8 cellular contexts compared by ENCODE assay signal in the genomic region with DNA sequence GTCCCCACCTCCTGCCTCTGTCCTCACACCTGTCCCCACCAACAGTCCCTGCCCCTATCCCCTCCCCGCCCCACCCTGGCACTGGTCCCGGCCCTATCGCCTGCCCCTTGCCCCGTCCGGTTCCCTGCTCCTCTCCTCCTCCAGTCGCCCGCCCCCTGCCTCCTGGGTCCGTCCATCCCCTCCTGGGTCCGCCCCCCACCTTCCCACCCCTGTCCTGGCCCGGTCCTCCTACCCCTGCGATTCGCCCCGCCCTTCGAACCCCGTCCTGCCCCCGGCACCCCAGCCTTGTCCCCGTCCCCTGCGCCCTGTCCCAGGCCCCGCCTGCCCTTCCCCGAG. TPM values are rescaled to one million over a fixed set of nuclear protein-coding genes. Genes with fewer than 3 reads are reported as not detected.
DNase-seq lines count a peak whose midpoint lies in the region; ATAC-seq and TF ChIP-seq lines count a peak whose summit lies in the region.

No MANE protein-coding gene starts in this region.

- peaks cover 24% of the 10 kb centered on the region for H3K36me3 Mint-ChIP-seq in CD8-positive, alpha-beta T cell

- no peaks in the 10 kb centered on the region for H3K27me3 ChIP-seq in CD8-positive, alpha-beta T cell (ENCODE audit: insufficient read depth, low read length)
- H3K27me3 ChIP-seq in OCI-LY1 (ENCODE audit: insufficient read depth, low read length) (no peaks in the 10 kb centered on the region), esophagus (ENCODE audit: control insufficient read depth in 1 of 2, insufficient read depth in 2 of 2, low read length in 2 of 2) (no peaks in the 10 kb centered on the region), neuron (ENCODE audit: insufficient read depth, low read length) (no peaks in the 10 kb centered on the region)

- peak overlapping the region; percentile 66 for H3K27ac Mint-ChIP-seq in CD8-positive, alpha-beta T cell

- H3F3A ChIP-seq in OCI-LY1 (ENCODE audit: insufficient read depth, low read length): no peaks in the 10 kb centered on the region

- no peak overlapping the region for H2AFZ ChIP-seq in OCI-LY1 (ENCODE audit: low read length)
- no peak overlapping the region for H2AFZ ChIP-seq in neuron (ENCODE audit: low read depth, low read length)

- H3K4me1 ChIP-seq in CD8-positive, alpha-beta T cell (ENCODE audit: insufficient read depth, low read length): peaks cover 16% of the 10 kb centered on the region
- H3K4me1 ChIP-seq in OCI-LY1 (ENCODE audit: insufficient read depth, low read length, severe bottlenecking) (peaks cover 15% of the 10 kb centered on the region), esophagus (ENCODE audit: control insufficient read depth in 2 of 2, insufficient read depth in 2 of 2, low read length in 1 of 2) (peaks cover 0 to 8% of the 10 kb centered on the region in 2 donors), neuron (ENCODE audit: insufficient read depth, low read length) (peaks cover 5% of the 10 kb centered on the region)

- H3K79me2 ChIP-seq in OCI-LY1 (ENCODE audit: insufficient read depth, low read length): no peaks in the 10 kb centered on the region

- H3K4me1 Mint-ChIP-seq in CD8-positive, alpha-beta T cell (ENCODE audit: low read depth): peaks cover 23% of the 10 kb centered on the region

- H3K9ac ChIP-seq in OCI-LY1 (ENCODE audit: low read length): peak overlapping the region; percentile 92

- no peaks in the 10 kb centered on the region for H3K9me2 ChIP-seq in OCI-LY1 (ENCODE audit: low read depth, low read length)

- POLR2A ChIA-PET in CD8-positive, alpha-beta T cell (lab: Charles Lee): interaction anchor here (0.7 to 2.6 kb wide), 7 partner anchors 9 to 59 kb away, joined by 3 to 9 read pairs (median 3); partner anchors contain the start of gene TRAF2

- H3K9me3 ChIP-seq in CD8-positive, alpha-beta T cell (ENCODE audit: low read length): no peaks in the 10 kb centered on the region
- H3K9me3 ChIP-seq in OCI-LY1 (ENCODE audit: low read length) (peaks cover 8% of the 10 kb centered on the region; the same call in 1 of the 2 replicates), esophagus (ENCODE audit: control insufficient read depth in 2 of 2, insufficient read depth in 1 of 2, low read depth in 1 of 2, low read length in 1 of 2) (no peaks in the 10 kb centered on the region), neuron (ENCODE audit: low read length) (peaks cover 10% of the 10 kb centered on the region)

- H3K4me3 Mint-ChIP-seq in CD8-positive, alpha-beta T cell: peak overlapping the region; percentile 87

- peak overlapping the region; percentile 71 for H3K4me2 ChIP-seq in OCI-LY1 (ENCODE audit: low read length)

- intact Hi-C loops in CD8-positive, alpha-beta T cell (cut with DNase I, micrococcal nuclease): loop anchor here (1.0 kb wide), 4 partner anchors 16 to 79 kb away; partner anchors contain the start of genes PHPT1 (in 2 of the 2), TRAF2 (in 2 of the 2) and FBXW5 (in 1 of the 2)

- H4K20me1 ChIP-seq in OCI-LY1 (ENCODE audit: insufficient read depth, low read length): no peaks in the 10 kb centered on the region

- peak overlapping the region; percentile 80 for H3K27ac ChIP-seq in CD8-positive, alpha-beta T cell (ENCODE audit: low read depth, low read length)
- H3K27ac ChIP-seq in OCI-LY1 (ENCODE audit: low read depth, low read length, poor library complexity, severe bottlenecking) (no peak overlapping the region), esophagus (ENCODE audit: low read depth in 2 of 2, low read length in 1 of 2) (peak overlapping the region; percentile 68 to 92)

- TF ChIP-seq CTCF in CD8-positive, alpha-beta T cell (IDR thresholded peaks at IDR 0.05): no peak
- TF ChIP-seq CTCF in OCI-LY1 (IDR thresholded peaks at IDR 0.05; ENCODE audit: low read length): no peak

- ATAC-seq in CD8-positive, alpha-beta T cell: peak; percentile 16
- ATAC-seq in HG02798 (IDR thresholded peaks at IDR 0.05; ENCODE audit: poor library complexity, unreplicated experiment) (no peak), GM19467 (IDR thresholded peaks at IDR 0.05; ENCODE audit: unreplicated experiment) (no peak), HG02870 (IDR thresholded peaks at IDR 0.05; ENCODE audit: unreplicated experiment) (no peak)

- H3K4me3 ChIP-seq in CD8-positive, alpha-beta T cell (ENCODE audit: low read depth, low read length): peak overlapping the region; percentile 78
- H3K4me3 ChIP-seq in OCI-LY1 (ENCODE audit: low read depth, low read length, poor library complexity, severe bottlenecking): peak overlapping the region; percentile 86
- peak overlapping the region; percentile 74 to 98 for H3K4me3 ChIP-seq in esophagus (ENCODE audit: low read depth in 1 of 2, low read length in 2 of 2)
- peak overlapping the region; percentile 90 for H3K4me3 ChIP-seq in neuron (ENCODE audit: low read length)

- no peak for DNase-seq in CD8-positive, alpha-beta T cell
- DNase-seq in GM19240 (ENCODE audit: insufficient read length, low spot score): no peak

- 2% methylated on average over 14 to 20 of the region's 20 CpGs for WGBS in esophagus, 2 donors

- H3K27me3 Mint-ChIP-seq in CD8-positive, alpha-beta T cell (ENCODE audit: low read depth): no peaks in the 10 kb centered on the region

- CTCF ChIA-PET in CD8-positive, alpha-beta T cell (lab: Charles Lee): no interaction called here

- no peaks in the 10 kb centered on the region for H3K9me3 Mint-ChIP-seq in CD8-positive, alpha-beta T cell

- peaks cover 27% of the 10 kb centered on the region for H3K36me3 ChIP-seq in CD8-positive, alpha-beta T cell (ENCODE audit: insufficient read depth, low read length)
- H3K36me3 ChIP-seq in OCI-LY1 (ENCODE audit: insufficient read depth, low read length) (peaks cover 36% of the 10 kb centered on the region), esophagus (ENCODE audit: control insufficient read depth in 2 of 2, insufficient read depth in 2 of 2, low read length in 1 of 2) (peaks cover 16 to 30% of the 10 kb centered on the region in 2 donors), neuron (ENCODE audit: insufficient read depth, low read length) (peaks cover 38% of the 10 kb centered on the region)

RNA-seq across cellular contexts. Expression of gene EDF1, which starts 0.4 kb away (rescaled TPM):
- 100 to 1,000 TPM; 198 to 200 TPM for total RNA-seq in CD8-positive, alpha-beta T cell
- polyA plus RNA-seq in esophagus: 100 to 1,000 TPM; 445 to 637 TPM

RNA-seq across cellular contexts. Expression of gene MAMDC4, which starts 13.6 kb away (rescaled TPM):
- 1 to 10 TPM; 2.4 to 3.4 TPM for total RNA-seq in CD8-positive, alpha-beta T cell
- polyA plus RNA-seq in esophagus: 10 to 100 TPM in 1 of 2 donors, 1 to 10 TPM in 1; 3.9 to 11.5 TPM

RNA-seq across cellular contexts. Expression of gene PHPT1, which starts 16.5 kb away (rescaled TPM):
- 10 to 100 TPM; 15.7 to 17.1 TPM for total RNA-seq in CD8-positive, alpha-beta T cell
- polyA plus RNA-seq in esophagus: 100 to 1,000 TPM in 1 of 2 donors, 10 to 100 TPM in 1; 83.1 to 101 TPM

RNA-seq across cellular contexts. Expression of gene TRAF2, which starts 20.6 kb away (rescaled TPM):
- 10 to 100 TPM in 1 of 2 experiments, 1 to 10 TPM in 1; 7.1 to 11.8 TPM for total RNA-seq in CD8-positive, alpha-beta T cell
- polyA plus RNA-seq in esophagus: 10 to 100 TPM; 11.0 to 16.6 TPM

RNA-seq across cellular contexts. Expression of gene AJM1, which starts 23.5 kb away (rescaled TPM):
- total RNA-seq in CD8-positive, alpha-beta T cell: 1 to 10 TPM; 1.7 to 2.1 TPM
- 1 to 10 TPM; 1.9 to 3.7 TPM for polyA plus RNA-seq in esophagus
